ENCODE assay signal across 12 cellular contexts in genomic region chr4:149676076-149676475, GRCh38.
DNase-seq lines count a peak whose midpoint lies in the region; ATAC-seq and TF ChIP-seq lines count a peak whose summit lies in the region.
"Had no signal": no experiment of that assay in that cellular context is flagged by ENCODE, and none has a peak within 500 bp of the region (broad histone marks: within the 10 kb centered on the region; RNA-seq: fewer than 3 reads in every experiment).

No MANE protein-coding gene starts in this region.

- no peaks in the 10 kb centered on the region for H3K4me1 Mint-ChIP-seq in effector memory CD8-positive, alpha-beta T cell (ENCODE audit: low read depth in 2 of 2)

- no peaks in the 10 kb centered on the region for H3K79me2 ChIP-seq in Karpas-422 (ENCODE audit: low read length)

- peaks cover 3% of the 10 kb centered on the region for H3K9me3 ChIP-seq in Karpas-422 (ENCODE audit: low read length)
- H3K9me3 ChIP-seq: pancreas had no signal

- ATAC-seq in GM19452 (IDR thresholded peaks at IDR 0.05; ENCODE audit: unreplicated experiment) (peak; percentile 77), HG02870 (IDR thresholded peaks at IDR 0.05; ENCODE audit: unreplicated experiment) (peak; percentile 93)
- ATAC-seq in effector memory CD8-positive, alpha-beta T cell (replicated peaks), result no peak
- ATAC-seq: pancreas; stimulated activated naive CD8-positive, alpha-beta T cell treated with anti-CD3 and anti-CD28 coated beads, Interleukin-15, Interleukin-2, amounts not matched to agents 100 U/mL and 50 U/mL, for 24 hours had no signal

- DNase-seq in GM12865 (ENCODE audit: low read depth), result peak; percentile 42
- peak; percentile 20 for DNase-seq in KBM-7
- no peak for DNase-seq in effector memory CD8-positive, alpha-beta T cell
- no peak for DNase-seq in Karpas-422
- DNase-seq in iPS-NIHi7 (ENCODE audit: extremely low spot score), result no peak
- DNase-seq in DMS53 treated with DMSO at 0.1 percent for 48 hours (lab: John Stamatoyannopoulos, UW; ENCODE audit: unreplicated experiment), result no peak
- DNase-seq: mammary epithelial cell; NCI-H187; pancreas; stimulated activated naive CD8-positive, alpha-beta T cell treated with anti-CD3 and anti-CD28 coated beads, Interleukin-15, Interleukin-2, amounts not matched to agents 100 U/mL and 50 U/mL, for 24 hours had no signal

- H3K4me3 Mint-ChIP-seq in effector memory CD8-positive, alpha-beta T cell, result no peak overlapping the region

- no peaks in the 10 kb centered on the region for H3K27me3 Mint-ChIP-seq in effector memory CD8-positive, alpha-beta T cell

- H3K27ac ChIP-seq in Karpas-422 (ENCODE audit: low read length), result no peak overlapping the region
- H3K27ac ChIP-seq: pancreas had no signal

- no peaks in the 10 kb centered on the region for H4K20me1 ChIP-seq in Karpas-422 (ENCODE audit: insufficient read depth, low read depth, low read length)

- H3K4me2 ChIP-seq in Karpas-422 (ENCODE audit: low read depth, low read length, poor library complexity, severe bottlenecking), result no peak overlapping the region

- peaks cover 14 to 20% of the 10 kb centered on the region in 2 donors for H3K9me3 Mint-ChIP-seq in effector memory CD8-positive, alpha-beta T cell

- H3K9ac ChIP-seq in Karpas-422 (ENCODE audit: low read length), result no peak overlapping the region

- no peaks in the 10 kb centered on the region for H3K27me3 ChIP-seq in Karpas-422 (ENCODE audit: low read length)
- H3K27me3 ChIP-seq: pancreas had no signal

- H2AFZ ChIP-seq in Karpas-422 (ENCODE audit: low read length), result no peak overlapping the region

- in situ Hi-C loops in KBM-7 (cut with MboI; ENCODE audit: low pct_unique_long_range_greater_than_20kb, low sequenced_read_pairs), result no loop called here

- no peak for TF ChIP-seq CTCF in GM12865 (IDR thresholded peaks at IDR 0.05; ENCODE audit: insufficient read depth, low read depth, low read length, missing control alignments)

- H3K4me1 ChIP-seq in Karpas-422 (ENCODE audit: low read length), result no peaks in the 10 kb centered on the region
- H3K4me1 ChIP-seq: pancreas had no signal

- H3K36me3 Mint-ChIP-seq in effector memory CD8-positive, alpha-beta T cell (ENCODE audit: insufficient read depth), result no peaks in the 10 kb centered on the region

- H3K36me3 ChIP-seq in Karpas-422 (ENCODE audit: insufficient read depth, low read length), result no peaks in the 10 kb centered on the region
- H3K36me3 ChIP-seq: pancreas had no signal

- H3K9me2 ChIP-seq in Karpas-422 (replicated peaks; ENCODE audit: insufficient read depth, low read length), result 0 out of 2 replicates have a peak, but pooled peaks cover 4% of the 10 kb centered on the region

- H3K27ac Mint-ChIP-seq in effector memory CD8-positive, alpha-beta T cell, result no peak overlapping the region

- H3K4me3 ChIP-seq in GM12865 (ENCODE audit: low read depth, low read length) (no peak overlapping the region), Karpas-422 (ENCODE audit: low read length) (no peak overlapping the region)
- H3K4me3 ChIP-seq: pancreas had no signal

Comparison
In these comparisons a context has a peak if more than half of its experiments do, and no peak if none do; other contexts are left out.
1. DNase-seq: peak in GM12865 (single experiment) and KBM-7 (single experiment); none in effector memory CD8-positive, alpha-beta T cell (0 of 3), Karpas-422 (single experiment), iPS-NIHi7 (single experiment) and DMS53 treated with DMSO at 0.1 percent for 48 hours (single experiment).